Comparison of ENCODE assay signal across 1 cellular context in the genomic region with DNA sequence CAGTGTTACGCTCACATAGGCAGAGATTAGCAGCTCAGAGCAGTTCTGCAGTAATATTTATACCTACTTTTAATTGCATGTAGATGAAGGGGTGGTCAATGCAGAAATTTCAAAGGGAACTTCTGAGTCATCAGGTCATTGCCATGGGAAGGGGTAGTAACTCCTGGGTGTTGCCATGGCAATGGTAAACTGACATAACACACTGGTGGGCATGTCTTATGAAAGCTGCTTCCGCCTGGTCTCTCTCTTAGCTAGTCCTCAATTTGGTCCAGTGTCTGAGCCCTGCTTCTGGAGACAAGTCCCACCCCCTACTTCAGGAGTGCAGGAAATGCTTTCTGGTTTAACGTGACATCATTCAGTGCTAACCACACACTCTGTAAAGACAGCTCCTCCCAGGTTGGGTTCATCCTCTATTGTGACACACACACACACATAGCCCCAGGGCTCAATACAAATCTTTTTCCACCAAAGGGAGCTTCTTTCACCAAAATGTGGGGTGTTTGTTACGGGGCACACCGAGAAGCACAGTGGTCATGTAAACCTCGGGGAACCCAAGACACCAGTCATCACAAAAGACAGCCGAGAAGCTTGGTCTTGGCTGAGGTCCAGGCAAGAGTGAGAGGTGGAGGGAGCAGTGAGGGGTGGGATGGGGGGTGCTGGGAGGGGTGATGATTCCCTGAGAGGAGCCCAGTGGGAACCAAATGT.
TF ChIP-seq lines count a peak whose summit lies in the region.

No MANE protein-coding gene starts in this region.

TF ChIP-seq in HepG2, 621 proteins besides CTCF, POLR2A, EP300 and RAD21 (continued from another document):
- TF ChIP-seq MNT (IDR thresholded peaks at IDR 0.05), result no peak
- TF ChIP-seq FOXM1 (CRISPR knock-in tag; IDR thresholded peaks at IDR 0.05), result no peak
- 0 out of 2 replicates have a peak, but pooled peaks have one; percentile 19 for TF ChIP-seq RFX1 (IDR thresholded peaks at IDR 0.05)
- no peak for TF ChIP-seq AGO2 (optimal IDR thresholded peaks at IDR 0.05; ENCODE audit: low read depth, low read length)
- no peak for TF ChIP-seq TEAD3 (CRISPR knock-in tag; optimal IDR thresholded peaks at IDR 0.05; ENCODE audit: borderline replicate concordance)
- no peak for TF ChIP-seq ZBTB3 (CRISPR knock-in tag; IDR thresholded peaks at IDR 0.05; ENCODE audit: borderline replicate concordance, low read depth)
- no peak for TF ChIP-seq ZNF850 (CRISPR knock-in tag; conservative IDR thresholded peaks at IDR 0.05)
- no peak for TF ChIP-seq ZNF33A (CRISPR knock-in tag; IDR thresholded peaks at IDR 0.05; ENCODE audit: borderline replicate concordance)
- no peak for TF ChIP-seq HOXD1 (CRISPR knock-in tag; IDR thresholded peaks at IDR 0.05)
- no peak for TF ChIP-seq ZNF124 (CRISPR knock-in tag; IDR thresholded peaks at IDR 0.05)
